In genomic region chr3:79835701-79836100, GRCh38 we compare ENCODE assay signal across 22 cellular contexts.
"Had no signal": no experiment of that assay in that cellular context is flagged by ENCODE, and none has a peak within 500 bp of the region (broad histone marks: within the 10 kb centered on the region; RNA-seq: fewer than 3 reads in every experiment).

No MANE protein-coding gene starts in this region.

- FAIRE-seq: colon, endothelial cell of umbilical vein, islet of Langerhans, keratinocyte had no signal

- H3K27ac ChIP-seq: coronary artery, dorsolateral prefrontal cortex, esophagus muscularis mucosa, gastrocnemius medialis, heart right ventricle, left lung, lower lobe of right lung had no signal

- ATAC-seq: gastrocnemius medialis, heart right ventricle, left cardiac atrium, left lung, left ventricle myocardium superior, lower lobe of right lung, mucosa of descending colon had no signal

- H3K36me3 ChIP-seq: esophagus muscularis mucosa, gastrocnemius medialis, heart right ventricle, left lung, lower lobe of right lung had no signal

- H3K9me3 ChIP-seq: gastrocnemius medialis, mucosa of descending colon had no signal

- DNase-seq: dermis blood vessel endothelial cell; dorsolateral prefrontal cortex; effector CD4-positive, alpha-beta T cell; effector memory CD4-positive, alpha-beta T cell; foreskin melanocyte; gastrocnemius medialis; glutamatergic neuron; head of caudate nucleus; heart right ventricle; hippocampal formation; left cardiac atrium; left lung; left ventricle myocardium superior; lower lobe of right lung; mesenchymal stem cell; mucosa of descending colon had no signal

- H3K27me3 ChIP-seq: esophagus muscularis mucosa, gastrocnemius medialis, heart right ventricle, left lung had no signal

- H3K4me1 ChIP-seq: esophagus muscularis mucosa, gastrocnemius medialis, heart right ventricle, left lung, lower lobe of right lung had no signal

- H3K4me3 ChIP-seq: coronary artery, dorsolateral prefrontal cortex, esophagus muscularis mucosa, gastrocnemius medialis, heart right ventricle, left lung, lower lobe of right lung, mucosa of descending colon had no signal
